Comparison of ENCODE assay signal across 1 cellular context in the genomic region with DNA sequence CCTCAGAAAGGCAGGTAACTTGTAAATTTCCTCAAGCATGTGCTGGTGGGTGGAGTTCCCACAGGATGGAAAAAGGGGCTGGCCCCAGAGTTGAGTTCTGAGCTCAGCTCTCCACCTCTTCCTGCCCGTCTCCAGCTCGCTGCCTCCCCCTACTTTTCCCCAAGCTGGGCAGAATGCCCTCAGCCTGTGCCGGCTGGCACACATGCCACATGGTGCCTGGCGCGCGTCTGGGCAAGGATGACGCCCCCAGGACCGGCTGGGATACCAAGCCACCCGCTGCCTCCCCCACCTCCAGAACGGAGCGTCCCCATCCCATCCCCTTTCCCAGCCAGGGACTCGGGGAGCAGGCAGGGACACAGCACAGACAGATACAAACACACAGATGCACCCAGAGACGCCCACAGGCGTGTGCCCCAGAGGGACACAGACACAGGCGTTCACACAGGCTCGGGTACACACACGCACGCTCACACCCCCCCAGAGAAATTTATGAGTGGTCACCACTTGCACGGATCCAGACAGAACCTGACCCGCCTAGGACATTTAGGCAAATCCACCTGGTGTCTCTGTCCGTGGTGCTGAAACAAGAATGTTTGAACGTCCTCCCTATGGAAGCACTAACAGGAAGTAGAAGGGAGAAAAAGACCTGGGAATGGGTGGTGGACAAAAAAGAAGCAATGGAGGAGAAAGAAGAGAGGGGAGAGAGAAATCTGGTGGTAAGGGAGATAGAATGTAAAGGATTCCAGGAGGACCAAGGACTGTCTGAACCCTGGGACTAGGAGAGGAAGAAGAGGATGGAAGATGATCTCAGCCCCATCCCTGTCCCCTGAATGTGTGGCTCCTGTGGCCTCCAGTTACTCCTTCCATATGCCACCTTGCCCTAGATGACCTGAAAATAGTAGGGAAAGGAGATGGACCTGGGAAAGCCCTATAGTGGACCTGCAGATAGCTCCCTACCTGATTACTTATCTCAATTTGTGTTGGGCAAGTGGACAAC.
A peak's percentile ranks its signal among the peaks of the same experiment; 100 is the strongest.
TF ChIP-seq lines count a peak whose summit lies in the region.

No MANE protein-coding gene starts in this region.

TF ChIP-seq in H1, 55 proteins besides CTCF, POLR2A, EP300 and RAD21:
- TF ChIP-seq KDM4A (IDR thresholded peaks at IDR 0.05; ENCODE audit: low read depth, low read length, severe bottlenecking) (no peak), TEAD4 (IDR thresholded peaks at IDR 0.05; ENCODE audit: low read depth, low read length) (0 out of 2 replicates have a peak, but pooled peaks have one; percentile 37), KDM1A (IDR thresholded peaks at IDR 0.05; ENCODE audit: borderline replicate concordance, low read length) (no peak), SAP30 (IDR thresholded peaks at IDR 0.05; ENCODE audit: insufficient read depth, insufficient replicate concordance, low read length) (peak; percentile 85), HDAC2 (IDR thresholded peaks at IDR 0.05; ENCODE audit: borderline replicate concordance in 1 of 2, low read depth in 2 of 2, low read length in 2 of 2) (0 out of 4 replicates have a peak, but pooled peaks of 1 of the 2 experiments have one; percentile 83), SIN3A (conservative IDR thresholded peaks at IDR 0.05 in 1 of 2, IDR thresholded peaks at IDR 0.05 in 1 of 2; ENCODE audit: low read depth in 1 of 2, low read length in 2 of 2) (peak; percentile 96 to 97), NANOG (IDR thresholded peaks at IDR 0.05; ENCODE audit: insufficient read depth, low read depth, low read length, poor library complexity, severe bottlenecking) (no peak)
- TF ChIP-seq, protein P1, sequence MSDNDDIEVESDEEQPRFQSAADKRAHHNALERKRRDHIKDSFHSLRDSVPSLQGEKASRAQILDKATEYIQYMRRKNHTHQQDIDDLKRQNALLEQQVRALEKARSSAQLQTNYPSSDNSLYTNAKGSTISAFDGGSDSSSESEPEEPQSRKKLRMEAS (IDR thresholded peaks at IDR 0.05): 0 out of 2 replicates have a peak, but pooled peaks have one; percentile 6
